15 cellular contexts compared by ENCODE assay signal in genomic region chr17:7211512-7212277, GRCh38. TPM values are rescaled to one million over a fixed set of nuclear protein-coding genes. Genes with fewer than 3 reads are reported as not detected.
A peak's percentile ranks its signal among the peaks of the same experiment; 100 is the strongest.
DNase-seq lines count a peak whose midpoint lies in the region; ATAC-seq, FAIRE-seq and TF ChIP-seq lines count a peak whose summit lies in the region.
"Had no signal": no experiment of that assay in that cellular context is flagged by ENCODE, and none has a peak within 500 bp of the region (broad histone marks: within the 10 kb centered on the region; RNA-seq: fewer than 3 reads in every experiment).

No MANE protein-coding gene starts in this region.

- H3K79me2 ChIP-seq in OCI-LY7 (ENCODE audit: insufficient read depth, low read depth, low read length) = peaks cover 26% of the 10 kb centered on the region

- no peak overlapping the region for H3K27ac ChIP-seq in CD4-positive, CD25-positive, alpha-beta regulatory T cell (ENCODE audit: insufficient read depth, low read length, poor library complexity, severe bottlenecking)
- H3K27ac ChIP-seq in HUES64 (ENCODE audit: low read depth, low read length) = no peak overlapping the region
- H3K27ac ChIP-seq in OCI-LY7 (ENCODE audit: low read depth, low read length, poor library complexity, severe bottlenecking) = no peak overlapping the region
- no peak overlapping the region for H3K27ac ChIP-seq in small intestine (ENCODE audit: low read depth in 1 of 2, low read length in 1 of 2)
- H3K27ac ChIP-seq: Peyer's patch, sigmoid colon had no signal

- POLR2A ChIA-PET in OCI-LY7 (lab: Charles Lee) = no interaction called here

- peak overlapping the region in 3 of 4 donors; percentile 61 to 86 (median 62) for H3K4me3 Mint-ChIP-seq in CD4-positive, CD25-positive, alpha-beta regulatory T cell
- peak overlapping the region; percentile 59 for H3K4me3 Mint-ChIP-seq in mesothelial cell of epicardium
- H3K4me3 Mint-ChIP-seq: B cell had no signal

- CTCF ChIA-PET in OCI-LY7 (lab: Charles Lee; ENCODE audit: unreplicated experiment) = no interaction called here

- no peak overlapping the region for H3K4me2 ChIP-seq in OCI-LY7 (ENCODE audit: low read length)

- intact Hi-C loops in OCI-LY7 (cut with micrococcal nuclease; ENCODE audit: unreplicated experiment) = no loop called here

- peak overlapping the region in 2 of 3 donors; percentile 8 to 74 for H3K27ac Mint-ChIP-seq in CD4-positive, CD25-positive, alpha-beta regulatory T cell
- H3K27ac Mint-ChIP-seq in mesothelial cell of epicardium = peak overlapping the region; percentile 74
- H3K27ac Mint-ChIP-seq: B cell had no signal

- H4K20me1 ChIP-seq in OCI-LY7 (ENCODE audit: insufficient read depth, low read length) = no peaks in the 10 kb centered on the region

- H3K9me3 Mint-ChIP-seq in CD4-positive, CD25-positive, alpha-beta regulatory T cell = peaks cover 0 to 1% (median 0%) of the 10 kb centered on the region in 7 donors
- H3K9me3 Mint-ChIP-seq in mesothelial cell of epicardium = no peaks in the 10 kb centered on the region
- H3K9me3 Mint-ChIP-seq: immature natural killer cell had no signal

- DNase-seq in CD4-positive, CD25-positive, alpha-beta regulatory T cell = no peak
- peak in 1 of 2 experiments; percentile 17 for DNase-seq in mesothelial cell of epicardium (ENCODE audit: low spot score in 2 of 2, unreplicated experiment in 2 of 2)
- DNase-seq in cerebellum (ENCODE audit: low spot score) = no peak
- no peak for DNase-seq in OCI-LY7 (ENCODE audit: low spot score)
- DNase-seq in small intestine = no peak
- no peak for DNase-seq in stimulated activated CD4-positive, alpha-beta T cell treated with anti-CD3 and anti-CD28 coated beads, Interleukin-4, amount 100 ng/mL, for 4 hours
- DNase-seq: activated CD4-positive, alpha-beta T cell treated with anti-CD3 and anti-CD28 coated beads, Interleukin-2, amount 50 U/mL, for 1 hour; immature natural killer cell; Peyer's patch; sigmoid colon had no signal

- TF ChIP-seq CTCF in mesothelial cell of epicardium (IDR thresholded peaks at IDR 0.05; ENCODE audit: unreplicated experiment) = no peak
- TF ChIP-seq CTCF in OCI-LY7 (conservative IDR thresholded peaks at IDR 0.05; ENCODE audit: low read length) = no peak

- no peak overlapping the region for H3K4me3 ChIP-seq in CD4-positive, CD25-positive, alpha-beta regulatory T cell (ENCODE audit: low read depth, low read length)
- H3K4me3 ChIP-seq in HUES64 (ENCODE audit: low read length) (peak overlapping the region; percentile 70), endocrine pancreas (ENCODE audit: control insufficient read depth, insufficient read depth, low read length) (peak overlapping the region; percentile 1), OCI-LY7 (ENCODE audit: low read depth, low read length, poor library complexity, severe bottlenecking) (no peak overlapping the region), small intestine (ENCODE audit: low read depth in 1 of 2, low read length in 2 of 2) (no peak overlapping the region)
- H3K4me3 ChIP-seq: Peyer's patch had no signal

- 12% methylated on average over 23 of the region's 36 CpGs for WGBS in HUES64
- WGBS in small intestine, 3 donors = 30 to 39% (median 31%) methylated on average over 22 to 36 of the region's 36 CpGs

- H3K27me3 ChIP-seq in CD4-positive, CD25-positive, alpha-beta regulatory T cell (ENCODE audit: control insufficient read depth, insufficient read depth, low read length) = no peaks in the 10 kb centered on the region
- H3K27me3 ChIP-seq in HUES64 (ENCODE audit: insufficient read depth, low read length) (no peaks in the 10 kb centered on the region), endocrine pancreas (ENCODE audit: control insufficient read depth, insufficient read depth, low read length) (no peaks in the 10 kb centered on the region), small intestine (ENCODE audit: control insufficient read depth in 2 of 2, insufficient read depth in 2 of 2, low read length in 2 of 2) (no peaks in the 10 kb centered on the region)
- H3K27me3 ChIP-seq: Peyer's patch, sigmoid colon had no signal

- H3K9ac ChIP-seq in HUES64 (ENCODE audit: low read depth, low read length) = peak overlapping the region; percentile 56
- peak overlapping the region; percentile 33 for H3K9ac ChIP-seq in endocrine pancreas (ENCODE audit: control insufficient read depth, insufficient read depth, low read length)

- no peaks in the 10 kb centered on the region for H3K36me3 Mint-ChIP-seq in CD4-positive, CD25-positive, alpha-beta regulatory T cell
- H3K36me3 Mint-ChIP-seq in mesothelial cell of epicardium = no peaks in the 10 kb centered on the region
- H3K36me3 Mint-ChIP-seq: immature natural killer cell had no signal

- H2AFZ ChIP-seq in OCI-LY7 (ENCODE audit: low read length) = no peak overlapping the region

- peaks cover 0 to 44% (median 23%) of the 10 kb centered on the region in 4 donors for H3K4me1 Mint-ChIP-seq in CD4-positive, CD25-positive, alpha-beta regulatory T cell
- H3K4me1 Mint-ChIP-seq in mesothelial cell of epicardium = peaks cover 71% of the 10 kb centered on the region

- no peaks in the 10 kb centered on the region for H3K9me2 ChIP-seq in OCI-LY7 (ENCODE audit: insufficient read depth, low read length)

- peaks cover 28% of the 10 kb centered on the region for H3K4me1 ChIP-seq in CD4-positive, CD25-positive, alpha-beta regulatory T cell (ENCODE audit: control insufficient read depth, insufficient read depth, low read length, poor library complexity, severe bottlenecking)
- H3K4me1 ChIP-seq in HUES64 (ENCODE audit: insufficient read depth, low read length) (peaks cover 36% of the 10 kb centered on the region), endocrine pancreas (ENCODE audit: control insufficient read depth, insufficient read depth, low read length) (peaks cover 7% of the 10 kb centered on the region), OCI-LY7 (ENCODE audit: insufficient read depth, low read length, poor library complexity, severe bottlenecking) (peaks cover 29% of the 10 kb centered on the region), small intestine (ENCODE audit: control insufficient read depth in 2 of 2, insufficient read depth in 1 of 2, low read depth in 1 of 2, low read length in 1 of 2) (peaks cover 0 to 4% of the 10 kb centered on the region in 2 donors)

- no peaks in the 10 kb centered on the region for H3K36me3 ChIP-seq in CD4-positive, CD25-positive, alpha-beta regulatory T cell (ENCODE audit: control insufficient read depth, insufficient read depth, low read length)
- no peaks in the 10 kb centered on the region for H3K36me3 ChIP-seq in HUES64 (ENCODE audit: insufficient read depth, low read length)
- H3K36me3 ChIP-seq in endocrine pancreas (ENCODE audit: control insufficient read depth, insufficient read depth, low read length) = no peaks in the 10 kb centered on the region
- no peaks in the 10 kb centered on the region for H3K36me3 ChIP-seq in OCI-LY7 (ENCODE audit: insufficient read depth, low read length)
- no peaks in the 10 kb centered on the region for H3K36me3 ChIP-seq in small intestine (ENCODE audit: control insufficient read depth in 2 of 2, insufficient read depth in 2 of 2, low read length in 2 of 2)
- H3K36me3 ChIP-seq: Peyer's patch, sigmoid colon had no signal

- no peak for FAIRE-seq in small intestine (lab: Jason Lieb, UNC)
- FAIRE-seq: GM18507, HTR-8/SVneo had no signal

- BruUV-seq in OCI-LY7 (replicated peaks; lab: Mats Ljungman, UMichigan) = no TSS peak

- H3K27me3 Mint-ChIP-seq in CD4-positive, CD25-positive, alpha-beta regulatory T cell = peaks cover 28% of the 10 kb centered on the region
- H3K27me3 Mint-ChIP-seq in mesothelial cell of epicardium (ENCODE audit: low read depth) = no peaks in the 10 kb centered on the region

- no peaks in the 10 kb centered on the region for H3K9me3 ChIP-seq in CD4-positive, CD25-positive, alpha-beta regulatory T cell (ENCODE audit: control insufficient read depth in 2 of 2, low read length in 2 of 2)
- H3K9me3 ChIP-seq in HUES64 (ENCODE audit: insufficient read depth, low read depth, low read length) = no peaks in the 10 kb centered on the region
- no peaks in the 10 kb centered on the region for H3K9me3 ChIP-seq in endocrine pancreas (ENCODE audit: control insufficient read depth, low read length)
- H3K9me3 ChIP-seq in OCI-LY7 (ENCODE audit: low read length) = no peaks in the 10 kb centered on the region
- H3K9me3 ChIP-seq in small intestine (ENCODE audit: control insufficient read depth, low read depth) = no peaks in the 10 kb centered on the region
- H3K9me3 ChIP-seq: Peyer's patch, sigmoid colon had no signal

- no peak for ATAC-seq in CD4-positive, CD25-positive, alpha-beta regulatory T cell (ENCODE audit: low read depth in 2 of 2)

RNA-seq across cellular contexts. Expression of gene DLG4, which starts 7.9 kb away (rescaled TPM):
- total RNA-seq in CD4-positive, CD25-positive, alpha-beta regulatory T cell = 2.9 TPM
- polyA plus RNA-seq in CD4-positive, CD25-positive, alpha-beta regulatory T cell = under 1 TPM; 0.22 to 0.73 (median 0.42) TPM
- polyA plus RNA-seq in HUES64 (2013, experiment 1 of 2) = 23.6 TPM
- polyA plus RNA-seq in HUES64 (2013, experiment 2 of 2) = 26.2 TPM
- total RNA-seq in mesothelial cell of epicardium (59.9 to 62.4 TPM (median 60.2 TPM) in 3 replicates), cerebellum (77.9 TPM), OCI-LY7 (2022) (27.3 and 30.2 TPM in 2 replicates)
- 9.0 and 15.4 TPM in 2 replicates for total RNA-seq in OCI-LY7 (2014; rRNA removed; shearing (Covaris generic))
- polyA plus RNA-seq in small intestine = 1 to 10 TPM in 2 of 3 donors, under 1 TPM in 1; 0.67 to 9.2 (median 1.1) TPM

RNA-seq across cellular contexts. Expression of gene ACADVL, which starts 8.0 kb away (rescaled TPM):
- 277 TPM for total RNA-seq in CD4-positive, CD25-positive, alpha-beta regulatory T cell
- polyA plus RNA-seq in CD4-positive, CD25-positive, alpha-beta regulatory T cell = 10 to 100 TPM; 73.6 to 92.3 (median 84.9) TPM
- 115 TPM for polyA plus RNA-seq in HUES64 (2013, experiment 1 of 2)
- 121 TPM for polyA plus RNA-seq in HUES64 (2013, experiment 2 of 2)
- 385 to 424 TPM (median 410 TPM) in 3 replicates for total RNA-seq in mesothelial cell of epicardium
- 100 TPM for total RNA-seq in cerebellum
- total RNA-seq in OCI-LY7 (2014; rRNA removed; shearing (Covaris generic)) = 226 and 297 TPM in 2 replicates
- total RNA-seq in OCI-LY7 (2022) = 204 and 238 TPM in 2 replicates
- 1,000 to 10,000 TPM in 2 of 3 donors, 100 to 1,000 TPM in 1; 474 to 2,630 (median 2,415) TPM for polyA plus RNA-seq in small intestine

RNA-seq across cellular contexts. Expression of gene DVL2, which starts 22.6 kb away (rescaled TPM):
- 35.8 TPM for total RNA-seq in CD4-positive, CD25-positive, alpha-beta regulatory T cell
- 10 to 100 TPM; 10.5 to 19.4 (median 15.7) TPM for polyA plus RNA-seq in CD4-positive, CD25-positive, alpha-beta regulatory T cell
- polyA plus RNA-seq in HUES64 (2013, experiment 1 of 2) = 42.7 TPM
- 48.1 TPM for polyA plus RNA-seq in HUES64 (2013, experiment 2 of 2)
- total RNA-seq in mesothelial cell of epicardium = 87.3 to 96.1 TPM (median 94.0 TPM) in 3 replicates
- total RNA-seq in cerebellum = 52.5 TPM
- total RNA-seq in OCI-LY7 (2014; rRNA removed; shearing (Covaris generic)) = 84.3 and 98.8 TPM in 2 replicates
- total RNA-seq in OCI-LY7 (2022) = 99.9 and 100 TPM in 2 replicates
- polyA plus RNA-seq in small intestine = 10 to 100 TPM in 2 of 3 donors, 1 to 10 TPM in 1; 8.1 to 20.7 (median 11.3) TPM

RNA-seq across cellular contexts. Expression of gene PHF23, which starts 27.6 kb away (rescaled TPM):
- total RNA-seq in CD4-positive, CD25-positive, alpha-beta regulatory T cell = 16.0 TPM
- polyA plus RNA-seq in CD4-positive, CD25-positive, alpha-beta regulatory T cell = 10 to 100 TPM; 17.0 to 24.8 (median 21.2) TPM
- polyA plus RNA-seq in HUES64 (2013, experiment 1 of 2) = 62.5 TPM
- 63.0 TPM for polyA plus RNA-seq in HUES64 (2013, experiment 2 of 2)
- total RNA-seq in mesothelial cell of epicardium (55.4 to 57.1 TPM (median 55.6 TPM) in 3 replicates), cerebellum (20.5 TPM), OCI-LY7 (2022) (36.5 and 43.3 TPM in 2 replicates)
- 47.7 and 50.8 TPM in 2 replicates for total RNA-seq in OCI-LY7 (2014; rRNA removed; shearing (Covaris generic))
- polyA plus RNA-seq in small intestine = 10 to 100 TPM; 26.4 to 40.3 (median 31.8) TPM

RNA-seq across cellular contexts. Expression of gene GABARAP, which starts 30.6 kb away (rescaled TPM):
- 227 TPM for total RNA-seq in CD4-positive, CD25-positive, alpha-beta regulatory T cell
- 1,000 to 10,000 TPM in 2 of 4 donors, 100 to 1,000 TPM in 2; 939 to 1,205 (median 986) TPM for polyA plus RNA-seq in CD4-positive, CD25-positive, alpha-beta regulatory T cell
- polyA plus RNA-seq in HUES64 (2013, experiment 1 of 2) = 307 TPM
- 379 TPM for polyA plus RNA-seq in HUES64 (2013, experiment 2 of 2)
- total RNA-seq in mesothelial cell of epicardium (424 to 451 TPM (median 429 TPM) in 3 replicates), cerebellum (102 TPM), OCI-LY7 (2022) (199 and 207 TPM in 2 replicates)
- 106 and 128 TPM in 2 replicates for total RNA-seq in OCI-LY7 (2014; rRNA removed; shearing (Covaris generic))
- polyA plus RNA-seq in small intestine = 1,000 to 10,000 TPM in 1 of 3 donors, 100 to 1,000 TPM in 2; 541 to 1,100 (median 827) TPM

Comparison
In these comparisons a context has a peak if more than half of its experiments do, and no peak if none do; other contexts are left out.
1. H3K4me3 ChIP-seq: peak in HUES64 (single experiment) and endocrine pancreas (single experiment); none in CD4-positive, CD25-positive, alpha-beta regulatory T cell (single experiment), OCI-LY7 (single experiment) and small intestine (0 of 2).